28 cellular contexts compared by ENCODE assay signal in the genomic region with DNA sequence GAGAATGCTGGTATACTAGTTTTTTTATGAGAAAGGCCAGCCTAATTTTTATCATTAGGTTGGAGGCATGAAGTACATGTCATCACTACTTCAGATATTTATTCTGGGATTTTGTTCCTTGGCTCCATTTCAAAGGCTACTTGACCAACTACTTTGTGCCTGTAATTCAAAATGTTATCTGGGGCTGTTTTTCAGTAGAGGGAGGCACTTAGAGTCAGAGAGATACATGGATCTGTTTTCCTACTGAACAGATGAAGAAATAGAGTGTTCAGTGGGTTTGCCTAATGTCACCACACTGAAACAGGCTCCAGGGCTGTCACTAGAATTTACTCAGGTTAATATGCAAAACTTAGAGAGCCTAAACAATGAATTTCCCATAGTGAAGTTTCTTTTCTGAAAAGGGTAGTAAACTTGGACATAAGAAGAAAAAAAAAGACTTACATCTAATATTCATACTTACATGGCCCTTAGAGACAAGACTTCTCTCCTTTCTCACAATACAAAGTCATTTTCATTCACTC.
"Had no signal": no experiment of that assay in that cellular context is flagged by ENCODE, and none has a peak within 500 bp of the region (broad histone marks: within the 10 kb centered on the region; RNA-seq: fewer than 3 reads in every experiment).

No MANE protein-coding gene starts in this region.

- H3K27ac ChIP-seq: coronary artery, dorsolateral prefrontal cortex had no signal

- H3K27me3 Mint-ChIP-seq: activated CD4-positive, alpha-beta memory T cell treated with anti-CD3 and anti-CD28 coated beads, Interleukin-2, amount 10 ng/mL, durations not matched to agents 7 days and 5 days; activated CD4-positive, alpha-beta T cell treated with anti-CD3 and anti-CD28 coated beads, Interleukin-2, amount 10 ng/mL, durations not matched to agents 7 days and 5 days; activated naive CD8-positive, alpha-beta T cell; activated T-cell treated with anti-CD3 and anti-CD28 coated beads, Interleukin-2, amount 50 U/mL, for 24 hours had no signal

- H3K9me3 Mint-ChIP-seq: endodermal cell had no signal

- H3K27me3 ChIP-seq: body of pancreas had no signal

- H3K4me3 Mint-ChIP-seq: activated CD4-positive, alpha-beta memory T cell treated with anti-CD3 and anti-CD28 coated beads, Interleukin-2, amount 10 ng/mL, durations not matched to agents 7 days and 5 days; activated CD4-positive, alpha-beta T cell treated with anti-CD3 and anti-CD28 coated beads, Interleukin-2, amount 10 ng/mL, durations not matched to agents 7 days and 5 days; activated naive CD8-positive, alpha-beta T cell; activated T-cell treated with anti-CD3 and anti-CD28 coated beads, Interleukin-2, amount 50 U/mL, for 24 hours; activated T-cell treated with anti-CD3 and anti-CD28 coated beads, Interleukin-2, amount 50 U/mL, for 72 hours; central memory CD8-positive, alpha-beta T cell; dendritic cell treated with granulocyte-macrophage colony-stimulating factor and Interleukin-4, amounts not matched to agents 40 ng/mL and 50 ng/mL, for 4 days; endodermal cell; WTC11 had no signal

- H3K4me1 ChIP-seq: body of pancreas had no signal

- H3K9me3 ChIP-seq: body of pancreas had no signal

- DNase-seq: activated CD4-positive, alpha-beta memory T cell treated with anti-CD3 and anti-CD28 coated beads, Interleukin-2, amount 10 ng/mL, durations not matched to agents 7 days and 5 days; activated CD4-positive, alpha-beta T cell treated with anti-CD3 and anti-CD28 coated beads for 1 hour; activated CD4-positive, alpha-beta T cell treated with anti-CD3 and anti-CD28 coated beads for 4 hours; activated CD4-positive, alpha-beta T cell treated with anti-CD3 and anti-CD28 coated beads, Interleukin-2, amount 10 ng/mL, durations not matched to agents 7 days and 5 days; activated CD4-positive, alpha-beta T cell treated with anti-CD3 and anti-CD28 coated beads, Interleukin-2, amount 50 U/mL, for 4 hours; activated CD8-positive, alpha-beta memory T cell treated with anti-CD3 and anti-CD28 coated beads, Interleukin-2, amount 50 U/mL, for 48 hours; activated effector memory CD4-positive, alpha-beta T cell treated with Interleukin-2 at 50 U/mL for 16 hours; activated gamma-delta T cell treated with Interleukin-2 at 50 U/mL for 16 hours; activated naive CD4-positive, alpha-beta T cell treated with anti-CD3 and anti-CD28 coated beads, Interleukin-2, amount 50 U/mL, for 16 hours; activated naive CD4-positive, alpha-beta T cell treated with Interleukin-2 at 50 U/mL for 16 hours; activated T-cell treated with anti-CD3 and anti-CD28 coated beads for 4 hours; activated T-cell treated with anti-CD3 and anti-CD28 coated beads, Interleukin-2, amount 50 U/mL, for 24 hours; activated T-cell treated with anti-CD3 and anti-CD28 coated beads, Interleukin-2, amount 50 U/mL, for 72 hours; amygdala; aorta; dorsolateral prefrontal cortex; effector memory CD4-positive, alpha-beta T cell; endodermal cell; foreskin fibroblast; head of caudate nucleus; T-helper 2 cell had no signal

- ATAC-seq: activated T-cell treated with anti-CD3 and anti-CD28 coated beads, Interleukin-2, amount 50 U/mL, for 72 hours; esophagus mucosa; WTC11 had no signal

- H3K4me1 Mint-ChIP-seq: endodermal cell had no signal

- H3K4me3 ChIP-seq: body of pancreas, coronary artery, dorsolateral prefrontal cortex had no signal

- H3K27ac Mint-ChIP-seq: activated CD4-positive, alpha-beta memory T cell treated with anti-CD3 and anti-CD28 coated beads, Interleukin-2, amount 10 ng/mL, durations not matched to agents 7 days and 5 days; activated CD4-positive, alpha-beta T cell treated with anti-CD3 and anti-CD28 coated beads, Interleukin-2, amount 10 ng/mL, durations not matched to agents 7 days and 5 days; activated naive CD8-positive, alpha-beta T cell; activated T-cell treated with anti-CD3 and anti-CD28 coated beads, Interleukin-2, amount 50 U/mL, for 24 hours; activated T-cell treated with anti-CD3 and anti-CD28 coated beads, Interleukin-2, amount 50 U/mL, for 72 hours; dendritic cell treated with granulocyte-macrophage colony-stimulating factor and Interleukin-4, amounts not matched to agents 40 ng/mL and 50 ng/mL, for 4 days; endodermal cell; WTC11 had no signal
